Comparison of ENCODE assay signal across 26 cellular contexts in the genomic region with DNA sequence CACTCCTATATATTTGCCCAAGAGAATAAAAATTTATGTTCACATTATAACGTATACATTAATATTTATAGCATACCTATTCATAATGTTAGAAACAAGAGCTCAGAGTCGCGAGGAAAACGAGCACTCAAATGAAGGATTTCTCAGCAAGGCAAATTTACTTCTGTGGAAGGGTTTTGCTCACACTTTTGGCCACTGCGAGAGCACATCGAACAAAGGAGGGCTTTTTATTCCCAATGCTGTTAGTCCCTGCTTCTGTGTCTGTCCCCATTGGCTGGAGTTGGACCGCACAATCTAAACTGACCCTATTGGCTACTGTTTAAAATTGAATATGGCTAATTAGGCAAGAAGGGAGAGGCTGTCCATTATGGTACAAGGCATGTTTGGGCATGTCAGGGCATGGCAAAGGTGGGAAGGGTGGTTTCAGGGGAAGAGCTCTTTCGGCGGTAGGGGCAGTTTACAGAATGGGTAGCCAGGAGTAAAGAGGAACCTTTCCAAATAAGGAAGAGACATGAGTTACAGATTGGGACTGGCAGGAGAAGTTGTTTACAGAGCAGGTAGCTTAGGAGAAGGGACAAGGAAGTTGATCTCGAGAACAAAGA.
DNase-seq lines count a peak whose midpoint lies in the region; ATAC-seq, FAIRE-seq and TF ChIP-seq lines count a peak whose summit lies in the region.
"Had no signal": no experiment of that assay in that cellular context is flagged by ENCODE, and none has a peak within 500 bp of the region (broad histone marks: within the 10 kb centered on the region; RNA-seq: fewer than 3 reads in every experiment).

No MANE protein-coding gene starts in this region.

- no peak overlapping the region for H2BK15ac ChIP-seq in H1 (ENCODE audit: low read length)

- H2AK5ac ChIP-seq in H1 (ENCODE audit: low read depth, low read length), result no peak overlapping the region

- H2BK20ac ChIP-seq in H1 (ENCODE audit: low read length), result no peak overlapping the region

- no peak for ATAC-seq in GM23338
- ATAC-seq: CD8-positive, alpha-beta T cell; PC-3 had no signal

- no peak for TF ChIP-seq RAD21 in H1 (IDR thresholded peaks at IDR 0.05 in 1 of 2, conservative IDR thresholded peaks at IDR 0.05 in 1 of 2; ENCODE audit: low read depth in 2 of 2, low read length in 2 of 2)

- no peaks in the 10 kb centered on the region for H3F3A ChIP-seq in GM23338 (replicated peaks; ENCODE audit: low read depth)
- H3F3A ChIP-seq in neural progenitor cell (ENCODE audit: low read depth), result no peaks in the 10 kb centered on the region

- no peak overlapping the region for H2BK12ac ChIP-seq in H1 (ENCODE audit: low read depth, low read length)

- no peaks in the 10 kb centered on the region for H3K9me3 ChIP-seq in HEK293 (ENCODE audit: control insufficient read depth, insufficient read depth, low read depth, low read length)
- no peaks in the 10 kb centered on the region for H3K9me3 ChIP-seq in H1 (ENCODE audit: insufficient read depth in 2 of 2, low read depth in 1 of 2, low read length in 1 of 2)
- H3K9me3 ChIP-seq in neural progenitor cell (ENCODE audit: low read depth), result no peaks in the 10 kb centered on the region
- H3K9me3 ChIP-seq: Caco-2, HAP-1, SK-N-SH had no signal

- H3K4me1 Mint-ChIP-seq in GM23338, result no peaks in the 10 kb centered on the region
- no peaks in the 10 kb centered on the region for H3K4me1 Mint-ChIP-seq in neural progenitor cell
- H3K4me1 Mint-ChIP-seq: B cell had no signal

- no peak overlapping the region for H3K4ac ChIP-seq in H1 (replicated peaks; ENCODE audit: insufficient read length, low read depth, low read length)

- no peaks in the 10 kb centered on the region for H3K9me2 ChIP-seq in GM23338 (ENCODE audit: insufficient read depth)
- H3K9me2 ChIP-seq: SK-N-SH had no signal

- no peak overlapping the region for H3K56ac ChIP-seq in H1 (replicated peaks; ENCODE audit: insufficient read length, low read depth, low read length)

- H3K27me3 ChIP-seq in GM23338 (ENCODE audit: insufficient read depth), result no peaks in the 10 kb centered on the region
- no peaks in the 10 kb centered on the region for H3K27me3 ChIP-seq in H1 (replicated peaks in 1 of 4; ENCODE audit: control insufficient read depth in 3 of 4, extremely low read depth in 1 of 4, insufficient read depth in 3 of 4, low read length in 3 of 4)
- H3K27me3 ChIP-seq in neural progenitor cell, result no peaks in the 10 kb centered on the region

- H3K4me3 ChIP-seq in GM23338, result no peak overlapping the region
- no peak overlapping the region for H3K4me3 ChIP-seq in HEK293 (ENCODE audit: low read depth, low read length)
- H3K4me3 ChIP-seq in H1 (ENCODE audit: extremely low read depth in 1 of 4, insufficient read depth in 2 of 4, low read depth in 3 of 4, low read length in 4 of 4), result no peak overlapping the region
- no peak overlapping the region for H3K4me3 ChIP-seq in neural progenitor cell
- H3K4me3 ChIP-seq: HAP-1 had no signal

- H3K23ac ChIP-seq in H1 (ENCODE audit: insufficient read length), result no peak overlapping the region

- POLR2A ChIA-PET in HEK293 (lab: Yijun Ruan, JAX), result no interaction called here
- POLR2A ChIA-PET in H1 (lab: Charles Lee; ENCODE audit: partially characterized antibody), result no interaction called here

- 91% methylated on average over 10 of the region's 10 CpGs; no CpG with 5 or more reads in 1 of the 2 experiments for WGBS in H1 (ENCODE audit: extremely low coverage in 1 of 2, insufficient coverage in 1 of 2, insufficient read length in 1 of 2, insufficient replicate concordance in 2 of 2, low coverage in 1 of 2, low lambda C conversion rate in 2 of 2, missing lambda C conversion rate in 1 of 2), 2 experiments

- H3K27ac Mint-ChIP-seq in GM23338 (no peak overlapping the region), neural progenitor cell (no peak overlapping the region)
- H3K27ac Mint-ChIP-seq: B cell; CD8-positive, alpha-beta T cell had no signal

- H3K36me3 ChIP-seq in GM23338 (ENCODE audit: insufficient read depth), result peaks cover 7% of the 10 kb centered on the region; the same call in 1 of the 2 replicates
- H3K36me3 ChIP-seq in HEK293 (ENCODE audit: control insufficient read depth in 2 of 2, insufficient read depth in 1 of 2, low read length in 2 of 2), result no peaks in the 10 kb centered on the region
- H3K36me3 ChIP-seq in H1 (ENCODE audit: control insufficient read depth in 2 of 4, insufficient read depth in 4 of 4, low read length in 3 of 4), result no peaks in the 10 kb centered on the region
- no peaks in the 10 kb centered on the region for H3K36me3 ChIP-seq in neural progenitor cell
- H3K36me3 ChIP-seq: HAP-1 had no signal

- no peak overlapping the region for H4K8ac ChIP-seq in H1 (ENCODE audit: extremely low read depth, insufficient read depth, low read length)

- TF ChIP-seq CTCF in GM23338 (conservative IDR thresholded peaks at IDR 0.05; ENCODE audit: low read depth in 2 of 2) (no peak), HEK293 (tag by site-specific recombination; IDR thresholded peaks at IDR 0.05) (no peak), H1 (IDR thresholded peaks at IDR 0.05; ENCODE audit: control extremely low read depth in 1 of 3, insufficient read depth in 1 of 3, low read depth in 1 of 3, low read length in 3 of 3) (no peak), neural progenitor cell (IDR thresholded peaks at IDR 0.05) (no peak)

- no peak overlapping the region for H4K5ac ChIP-seq in H1 (ENCODE audit: insufficient read length, low read depth, low read length)

- no peak overlapping the region for H4K91ac ChIP-seq in H1 (replicated peaks; ENCODE audit: insufficient read length, low read length)

- CTCF ChIA-PET in HEK293 (lab: Yijun Ruan, JAX) (no interaction called here), H1 (lab: Charles Lee; ENCODE audit: partially characterized antibody) (no interaction called here)

- H3K4me3 Mint-ChIP-seq in GM23338, result no peak overlapping the region
- H3K4me3 Mint-ChIP-seq in neural progenitor cell, result no peak overlapping the region
- H3K4me3 Mint-ChIP-seq: B cell; CD8-positive, alpha-beta T cell had no signal

- peaks cover 2% of the 10 kb centered on the region for H3K27me3 Mint-ChIP-seq in GM23338 (ENCODE audit: insufficient read depth, low read depth, poor library complexity)
- no peaks in the 10 kb centered on the region for H3K27me3 Mint-ChIP-seq in neural progenitor cell (ENCODE audit: insufficient read depth, low read depth)
- H3K27me3 Mint-ChIP-seq: B cell had no signal

- peak; percentile 26 for DNase-seq in GM23338 (ENCODE audit: low spot score)
- no peak for DNase-seq in H1 (ENCODE audit: low read depth in 1 of 2, low spot score in 2 of 2)
- no peak for DNase-seq in neural progenitor cell (ENCODE audit: low spot score)
- no peak for DNase-seq in NK-92 (lab: John Stamatoyannopoulos, UW; ENCODE audit: unreplicated experiment)
- DNase-seq in nucleus accumbens (lab: John Stamatoyannopoulos, UW), result no peak
- no peak for DNase-seq in hepatic stellate cell (ENCODE audit: low spot score)
- DNase-seq: Caco-2; CD8-positive, alpha-beta T cell; DMS 273 treated with DMSO at 0.1 percent for 48 hours; DND-41; KG1; MM.1S; NCI-H1092 treated with DMSO at 0.1 percent for 48 hours; NCI-H1436; NCI-H187 treated with DMSO at 0.1 percent for 48 hours; NCI-H2107; NCI-H524 treated with DMSO at 0.1 percent for 48 hours; NCI-H774; NK-92 treated with Interleukin-12 subunit alpha and Interleukin-12 subunit beta, amount 100 ng/mL, for 24 hours; PC-3; SK-N-SH had no signal

- no peaks in the 10 kb centered on the region for H3K79me2 ChIP-seq in GM23338 (replicated peaks; ENCODE audit: insufficient read depth)
- no peaks in the 10 kb centered on the region for H3K79me2 ChIP-seq in H1 (ENCODE audit: control insufficient read depth in 1 of 2, insufficient read depth in 2 of 2, low read length in 2 of 2)
- no peaks in the 10 kb centered on the region for H3K79me2 ChIP-seq in neural progenitor cell (ENCODE audit: low read depth)

- H3K4me1 ChIP-seq in GM23338 (ENCODE audit: insufficient read depth) (no peaks in the 10 kb centered on the region), HEK293 (ENCODE audit: control insufficient read depth, insufficient read depth, low read length) (no peaks in the 10 kb centered on the region), H1 (replicated peaks in 1 of 4; ENCODE audit: control insufficient read depth in 3 of 4, insufficient read depth in 4 of 4, low read length in 3 of 4) (no peaks in the 10 kb centered on the region), neural progenitor cell (no peaks in the 10 kb centered on the region)
- H3K4me1 ChIP-seq: Caco-2, HAP-1 had no signal

- TF ChIP-seq POLR2A in H1 (IDR thresholded peaks at IDR 0.05; ENCODE audit: control extremely low read depth in 1 of 2, low read depth in 2 of 2, low read length in 2 of 2), result no peak

- no peak overlapping the region for H3K14ac ChIP-seq in H1 (ENCODE audit: insufficient read length)

- no peaks in the 10 kb centered on the region for H3K79me1 ChIP-seq in H1 (ENCODE audit: low read depth, low read length)

- H3K36me3 Mint-ChIP-seq in GM23338 (ENCODE audit: low read depth), result peaks cover 10% of the 10 kb centered on the region
- no peaks in the 10 kb centered on the region for H3K36me3 Mint-ChIP-seq in neural progenitor cell
- H3K36me3 Mint-ChIP-seq: CD8-positive, alpha-beta T cell had no signal

- H2BK120ac ChIP-seq in H1 (replicated peaks; ENCODE audit: low read depth, low read length), result no peak overlapping the region

- no peak for TF ChIP-seq EP300 in H1 (IDR thresholded peaks at IDR 0.05; ENCODE audit: borderline replicate concordance in 1 of 2, low read depth in 2 of 2, low read length in 2 of 2)

- H2AFZ ChIP-seq in GM23338 (no peak overlapping the region), H1 (ENCODE audit: low read length) (peak overlapping the region; percentile 95), neural progenitor cell (replicated peaks) (peak overlapping the region; percentile 90)

- H3K18ac ChIP-seq in H1 (ENCODE audit: extremely low read depth, low read length), result 0 out of 2 replicates have a peak overlapping the region, but pooled peaks have one; percentile 4

- peak overlapping the region; percentile 76; the same call in 1 of the 2 replicates for H2BK5ac ChIP-seq in H1 (ENCODE audit: low read depth, low read length)

- H4K20me1 ChIP-seq in GM23338 (replicated peaks; ENCODE audit: insufficient read depth) (no peaks in the 10 kb centered on the region), H1 (replicated peaks in 1 of 2; ENCODE audit: control insufficient read depth in 1 of 2, insufficient read depth in 2 of 2, low read length in 2 of 2) (no peaks in the 10 kb centered on the region), neural progenitor cell (ENCODE audit: low read depth) (no peaks in the 10 kb centered on the region)

- H3K4me2 ChIP-seq in GM23338 (no peak overlapping the region), H1 (ENCODE audit: insufficient read depth in 1 of 2, low read depth in 2 of 2, low read length in 2 of 2) (no peak overlapping the region), neural progenitor cell (no peak overlapping the region)
- H3K4me2 ChIP-seq: SK-N-SH had no signal

- H3K27ac ChIP-seq in GM23338 (ENCODE audit: low read depth) (no peak overlapping the region), HEK293 (ENCODE audit: extremely low read depth, low read depth, low read length) (no peak overlapping the region), H1 (ENCODE audit: low read depth, low read length) (no peak overlapping the region), neural progenitor cell (no peak overlapping the region)
- H3K27ac ChIP-seq: C4-2B had no signal

- no peaks in the 10 kb centered on the region for H3K23me2 ChIP-seq in H1 (ENCODE audit: low read depth, low read length)

- peaks cover 14% of the 10 kb centered on the region for H3K9me3 Mint-ChIP-seq in GM23338
- peaks cover 9% of the 10 kb centered on the region for H3K9me3 Mint-ChIP-seq in neural progenitor cell

- H3K9ac ChIP-seq in H1 (replicated peaks in 1 of 4; ENCODE audit: extremely low read depth in 1 of 4, low read depth in 3 of 4, low read length in 3 of 4) (no peak overlapping the region), neural progenitor cell (no peak overlapping the region)
- H3K9ac ChIP-seq: SK-N-SH had no signal

- FAIRE-seq in H1 (lab: Jason Lieb, UNC), result no peak
- FAIRE-seq: GM18507 had no signal
